1 cellular context compared by ENCODE assay signal in the genomic region with DNA sequence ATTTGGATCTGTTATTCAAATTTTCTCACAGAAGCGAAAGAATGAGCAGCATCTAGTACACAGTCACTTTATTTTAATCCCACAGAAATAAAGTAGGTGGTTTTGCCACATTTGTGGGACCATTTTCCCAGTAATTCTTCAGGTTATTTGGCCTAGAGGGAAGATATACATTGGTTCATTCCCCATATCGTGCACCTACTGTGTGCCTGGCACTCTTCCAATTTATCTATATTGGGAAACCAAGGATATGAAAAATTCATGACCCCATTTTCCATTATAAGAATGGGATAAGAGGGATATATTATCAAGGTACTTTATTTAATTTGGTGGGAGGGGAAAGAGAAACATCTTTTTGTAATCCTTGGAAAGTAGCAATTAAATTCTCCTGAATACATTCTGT.
TF ChIP-seq lines count a peak whose summit lies in the region.

No MANE protein-coding gene starts in this region.

TF ChIP-seq in K562, 482 proteins besides CTCF, POLR2A, EP300 and RAD21:
- TF ChIP-seq ZNF212 (CRISPR knock-in tag; IDR thresholded peaks at IDR 0.05): no peak
- TF ChIP-seq, protein P1, sequence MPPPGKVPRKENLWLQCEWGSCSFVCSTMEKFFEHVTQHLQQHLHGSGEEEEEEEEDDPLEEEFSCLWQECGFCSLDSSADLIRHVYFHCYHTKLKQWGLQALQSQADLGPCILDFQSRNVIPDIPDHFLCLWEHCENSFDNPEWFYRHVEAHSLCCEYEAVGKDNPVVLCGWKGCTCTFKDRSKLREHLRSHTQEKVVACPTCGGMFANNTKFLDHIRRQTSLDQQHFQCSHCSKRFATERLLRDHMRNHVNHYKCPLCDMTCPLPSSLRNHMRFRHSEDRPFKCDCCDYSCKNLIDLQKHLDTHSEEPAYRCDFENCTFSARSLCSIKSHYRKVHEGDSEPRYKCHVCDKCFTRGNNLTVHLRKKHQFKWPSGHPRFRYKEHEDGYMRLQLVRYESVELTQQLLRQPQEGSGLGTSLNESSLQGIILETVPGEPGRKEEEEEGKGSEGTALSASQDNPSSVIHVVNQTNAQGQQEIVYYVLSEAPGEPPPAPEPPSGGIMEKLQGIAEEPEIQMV (tag; conservative IDR thresholded peaks at IDR 0.05; ENCODE audit: low read depth): no peak
- TF ChIP-seq CEBPG (CRISPR knock-in tag; IDR thresholded peaks at IDR 0.05): no peak
- no peak for TF ChIP-seq CEBPG (tag; conservative IDR thresholded peaks at IDR 0.05 in 1 of 2, IDR thresholded peaks at IDR 0.05 in 1 of 2)
- TF ChIP-seq, protein P2, sequence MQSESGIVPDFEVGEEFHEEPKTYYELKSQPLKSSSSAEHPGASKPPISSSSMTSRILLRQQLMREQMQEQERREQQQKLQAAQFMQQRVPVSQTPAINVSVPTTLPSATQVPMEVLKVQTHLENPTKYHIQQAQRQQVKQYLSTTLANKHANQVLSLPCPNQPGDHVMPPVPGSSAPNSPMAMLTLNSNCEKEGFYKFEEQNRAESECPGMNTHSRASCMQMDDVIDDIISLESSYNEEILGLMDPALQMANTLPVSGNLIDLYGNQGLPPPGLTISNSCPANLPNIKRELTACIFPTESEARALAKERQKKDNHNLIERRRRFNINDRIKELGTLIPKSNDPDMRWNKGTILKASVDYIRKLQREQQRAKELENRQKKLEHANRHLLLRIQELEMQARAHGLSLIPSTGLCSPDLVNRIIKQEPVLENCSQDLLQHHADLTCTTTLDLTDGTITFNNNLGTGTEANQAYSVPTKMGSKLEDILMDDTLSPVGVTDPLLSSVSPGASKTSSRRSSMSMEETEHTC (IDR thresholded peaks at IDR 0.05): no peak
- TF ChIP-seq ZKSCAN1 (IDR thresholded peaks at IDR 0.05; ENCODE audit: low read depth, low read length): peak; percentile 68; the same call in 1 of the 2 replicates
- peak; percentile 56 for TF ChIP-seq NFIC (IDR thresholded peaks at IDR 0.05)
- TF ChIP-seq, protein P3, sequence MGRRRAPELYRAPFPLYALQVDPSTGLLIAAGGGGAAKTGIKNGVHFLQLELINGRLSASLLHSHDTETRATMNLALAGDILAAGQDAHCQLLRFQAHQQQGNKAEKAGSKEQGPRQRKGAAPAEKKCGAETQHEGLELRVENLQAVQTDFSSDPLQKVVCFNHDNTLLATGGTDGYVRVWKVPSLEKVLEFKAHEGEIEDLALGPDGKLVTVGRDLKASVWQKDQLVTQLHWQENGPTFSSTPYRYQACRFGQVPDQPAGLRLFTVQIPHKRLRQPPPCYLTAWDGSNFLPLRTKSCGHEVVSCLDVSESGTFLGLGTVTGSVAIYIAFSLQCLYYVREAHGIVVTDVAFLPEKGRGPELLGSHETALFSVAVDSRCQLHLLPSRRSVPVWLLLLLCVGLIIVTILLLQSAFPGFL (CRISPR knock-in tag; IDR thresholded peaks at IDR 0.05): no peak
- no peak for TF ChIP-seq POLR2AphosphoS2 (IDR thresholded peaks at IDR 0.05; ENCODE audit: low read length)
TF ChIP-seq in K562: peak in this region for 2.
